In genomic region chr1:43329995-43330751, GRCh38 we compare ENCODE assay signal across 8 cellular contexts. TPM values are rescaled to one million over a fixed set of nuclear protein-coding genes. Genes with fewer than 3 reads are reported as not detected.
DNase-seq lines count a peak whose midpoint lies in the region; ATAC-seq lines count a peak whose summit lies in the region.

No MANE protein-coding gene starts in this region.

- intact Hi-C loops in left ventricle myocardium superior (cut with micrococcal nuclease): no loop called here

- peak; percentile 86 for DNase-seq in A172 (ENCODE audit: low spot score)
- DNase-seq in activated CD8-positive, alpha-beta memory T cell treated with anti-CD3 and anti-CD28 coated beads, Interleukin-2, amount 50 U/mL, for 4 hours: peak; percentile 34
- DNase-seq in left ventricle myocardium superior: peak; percentile 64
- peak; percentile 68 to 75 for DNase-seq in stimulated activated CD4-positive, alpha-beta T cell treated with anti-CD3 and anti-CD28 coated beads, Interleukin-2, amount 100 ng/mL, for 24 hours
- DNase-seq in putamen (ENCODE audit: low spot score): no peak

- ATAC-seq in HG02852 (IDR thresholded peaks at IDR 0.05; ENCODE audit: unreplicated experiment): peak; percentile 43
- peak; percentile 86 for ATAC-seq in left ventricle myocardium superior
- no peak for ATAC-seq in HG02798 (IDR thresholded peaks at IDR 0.05; ENCODE audit: poor library complexity, unreplicated experiment)
- ATAC-seq in GM21515 (IDR thresholded peaks at IDR 0.05; ENCODE audit: unreplicated experiment): no peak

RNA-seq across cellular contexts. Expression of gene MPL, which starts 7.4 kb away (rescaled TPM):
- not detected in 2 replicates for total RNA-seq in A172 (2014; rRNA removed; shearing (Covaris generic))
- total RNA-seq in left ventricle myocardium superior: 0.40 TPM

RNA-seq across cellular contexts. Expression of gene CDC20, which starts 28.6 kb away (rescaled TPM):
- 190 and 245 TPM in 2 replicates for total RNA-seq in A172 (2014; rRNA removed; shearing (Covaris generic))
- 1.3 TPM for total RNA-seq in left ventricle myocardium superior

RNA-seq across cellular contexts. Expression of gene TIE1, which starts 29.4 kb away (rescaled TPM):
- total RNA-seq in A172 (2014; rRNA removed; shearing (Covaris generic)): 0.41 and 3.2 TPM in 2 replicates
- total RNA-seq in left ventricle myocardium superior: 21.9 TPM

RNA-seq across cellular contexts. Expression of gene ELOVL1, which starts 37.6 kb away (rescaled TPM):
- 101 and 103 TPM in 2 replicates for total RNA-seq in A172 (2014; rRNA removed; shearing (Covaris generic))
- 30.2 TPM for total RNA-seq in left ventricle myocardium superior

RNA-seq across cellular contexts. Expression of gene C1orf210, which starts 44.8 kb away (rescaled TPM):
- not detected in 2 replicates for total RNA-seq in A172 (2014; rRNA removed; shearing (Covaris generic))
- total RNA-seq in left ventricle myocardium superior: not detected

Comparison
In these comparisons a context has a peak if more than half of its experiments do, and no peak if none do; other contexts are left out.
1. ATAC-seq: peak in HG02852 (single experiment) and left ventricle myocardium superior (single experiment); none in HG02798 (single experiment) and GM21515 (single experiment).
2. RNA of gene CDC20, which starts 28.6 kb away (total RNA-seq): 190 to 245 TPM in A172; 1.3 TPM in left ventricle myocardium superior (single experiment); every median in the first group is over 10 times any median in the second.